1 cellular context compared by ENCODE assay signal in genomic region chr7:32892521-32893224, GRCh38.
TF ChIP-seq lines count a peak whose summit lies in the region.

No MANE protein-coding gene starts in this region.

TF ChIP-seq in K562, 482 proteins besides CTCF, POLR2A, EP300 and RAD21 (continued from another document and continues in another):
- TF ChIP-seq, protein P1, sequence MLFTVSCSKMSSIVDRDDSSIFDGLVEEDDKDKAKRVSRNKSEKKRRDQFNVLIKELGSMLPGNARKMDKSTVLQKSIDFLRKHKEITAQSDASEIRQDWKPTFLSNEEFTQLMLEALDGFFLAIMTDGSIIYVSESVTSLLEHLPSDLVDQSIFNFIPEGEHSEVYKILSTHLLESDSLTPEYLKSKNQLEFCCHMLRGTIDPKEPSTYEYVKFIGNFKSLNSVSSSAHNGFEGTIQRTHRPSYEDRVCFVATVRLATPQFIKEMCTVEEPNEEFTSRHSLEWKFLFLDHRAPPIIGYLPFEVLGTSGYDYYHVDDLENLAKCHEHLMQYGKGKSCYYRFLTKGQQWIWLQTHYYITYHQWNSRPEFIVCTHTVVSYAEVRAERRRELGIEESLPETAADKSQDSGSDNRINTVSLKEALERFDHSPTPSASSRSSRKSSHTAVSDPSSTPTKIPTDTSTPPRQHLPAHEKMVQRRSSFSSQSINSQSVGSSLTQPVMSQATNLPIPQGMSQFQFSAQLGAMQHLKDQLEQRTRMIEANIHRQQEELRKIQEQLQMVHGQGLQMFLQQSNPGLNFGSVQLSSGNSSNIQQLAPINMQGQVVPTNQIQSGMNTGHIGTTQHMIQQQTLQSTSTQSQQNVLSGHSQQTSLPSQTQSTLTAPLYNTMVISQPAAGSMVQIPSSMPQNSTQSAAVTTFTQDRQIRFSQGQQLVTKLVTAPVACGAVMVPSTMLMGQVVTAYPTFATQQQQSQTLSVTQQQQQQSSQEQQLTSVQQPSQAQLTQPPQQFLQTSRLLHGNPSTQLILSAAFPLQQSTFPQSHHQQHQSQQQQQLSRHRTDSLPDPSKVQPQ (CRISPR knock-in tag; IDR thresholded peaks at IDR 0.05; ENCODE audit: borderline replicate concordance) = no peak
- TF ChIP-seq KDM2B (CRISPR knock-in tag; IDR thresholded peaks at IDR 0.05) (no peak), ARID1B (IDR thresholded peaks at IDR 0.05) (peak; percentile 79), MAFF (IDR thresholded peaks at IDR 0.05; ENCODE audit: low read length) (peak; percentile 32; the same call in 1 of the 2 replicates), SMAD2 (IDR thresholded peaks at IDR 0.05; ENCODE audit: low read depth, low read length) (no peak), E2F6 (IDR thresholded peaks at IDR 0.05; ENCODE audit: borderline replicate concordance in 1 of 2, extremely low read depth in 1 of 2, insufficient read depth in 1 of 2, insufficient read length in 1 of 2, low read depth in 1 of 2, low read length in 1 of 2, poor library complexity in 1 of 2, severe bottlenecking in 1 of 2) (peak in 1 of 2 experiments; percentile 5), MXI1 (IDR thresholded peaks at IDR 0.05; ENCODE audit: low read depth, low read length) (no peak), HNRNPUL1 (IDR thresholded peaks at IDR 0.05; ENCODE audit: low read length) (no peak), ZBED1 (IDR thresholded peaks at IDR 0.05) (no peak), ZNF830 (CRISPR knock-in tag; IDR thresholded peaks at IDR 0.05) (no peak), ZNF184 (CRISPR knock-in tag; IDR thresholded peaks at IDR 0.05) (no peak), TAL1 (IDR thresholded peaks at IDR 0.05) (peak; percentile 40; the same call in 1 of the 2 replicates), ZNF146 (CRISPR knock-in tag; IDR thresholded peaks at IDR 0.05; ENCODE audit: unreplicated experiment) (no peak), MCM3 (IDR thresholded peaks at IDR 0.05) (no peak), XRCC4 (IDR thresholded peaks at IDR 0.05; ENCODE audit: extremely low read depth, insufficient read depth, insufficient read length) (no peak), FOXM1 (IDR thresholded peaks at IDR 0.05; ENCODE audit: low read depth) (no peak), FOXM1 (CRISPR knock-in tag; IDR thresholded peaks at IDR 0.05; ENCODE audit: low read depth) (no peak), HNRNPK (IDR thresholded peaks at IDR 0.05; ENCODE audit: low read depth, low read length, poor library complexity, severe bottlenecking) (no peak), BACH1 (tag; IDR thresholded peaks at IDR 0.05) (peak; percentile 42; the same call in 1 of the 2 replicates), BRF2 (IDR thresholded peaks at IDR 0.05; ENCODE audit: borderline replicate concordance, insufficient read depth, insufficient read length) (no peak), NR3C1 (CRISPR knock-in tag; IDR thresholded peaks at IDR 0.05) (no peak), TARDBP (IDR thresholded peaks at IDR 0.05) (no peak), TEAD2 (tag; IDR thresholded peaks at IDR 0.05) (no peak), DACH1 (IDR thresholded peaks at IDR 0.05; ENCODE audit: partially characterized antibody) (no peak), PHF21A (IDR thresholded peaks at IDR 0.05; ENCODE audit: borderline replicate concordance, low read depth) (0 out of 2 replicates have a peak, but pooled peaks have one; percentile 8), HMGXB4 (CRISPR knock-in tag; IDR thresholded peaks at IDR 0.05) (no peak), CCNT2 (IDR thresholded peaks at IDR 0.05; ENCODE audit: borderline replicate concordance, extremely low read depth, insufficient read length, low read depth, low read length) (no peak), CREM (IDR thresholded peaks at IDR 0.05; ENCODE audit: low read depth) (peak; percentile 41), NFATC3 (IDR thresholded peaks at IDR 0.05) (no peak), ELK1 (CRISPR knock-in tag; IDR thresholded peaks at IDR 0.05) (no peak), ZNF717 (CRISPR knock-in tag; IDR thresholded peaks at IDR 0.05) (no peak), CHAMP1 (IDR thresholded peaks at IDR 0.05) (peak; percentile 14; the same call in 1 of the 2 replicates), FOXO4 (CRISPR knock-in tag; IDR thresholded peaks at IDR 0.05) (no peak), SREBF2 (CRISPR knock-in tag; IDR thresholded peaks at IDR 0.05) (no peak), ZNF785 (CRISPR knock-in tag; IDR thresholded peaks at IDR 0.05) (no peak), NR2C2 (CRISPR knock-in tag; IDR thresholded peaks at IDR 0.05) (no peak), NR2C2 (tag; IDR thresholded peaks at IDR 0.05) (peak; percentile 61)
- TF ChIP-seq, protein P2, sequence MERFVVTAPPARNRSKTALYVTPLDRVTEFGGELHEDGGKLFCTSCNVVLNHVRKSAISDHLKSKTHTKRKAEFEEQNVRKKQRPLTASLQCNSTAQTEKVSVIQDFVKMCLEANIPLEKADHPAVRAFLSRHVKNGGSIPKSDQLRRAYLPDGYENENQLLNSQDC (CRISPR knock-in tag; IDR thresholded peaks at IDR 0.05) = no peak
- TF ChIP-seq, protein P3, sequence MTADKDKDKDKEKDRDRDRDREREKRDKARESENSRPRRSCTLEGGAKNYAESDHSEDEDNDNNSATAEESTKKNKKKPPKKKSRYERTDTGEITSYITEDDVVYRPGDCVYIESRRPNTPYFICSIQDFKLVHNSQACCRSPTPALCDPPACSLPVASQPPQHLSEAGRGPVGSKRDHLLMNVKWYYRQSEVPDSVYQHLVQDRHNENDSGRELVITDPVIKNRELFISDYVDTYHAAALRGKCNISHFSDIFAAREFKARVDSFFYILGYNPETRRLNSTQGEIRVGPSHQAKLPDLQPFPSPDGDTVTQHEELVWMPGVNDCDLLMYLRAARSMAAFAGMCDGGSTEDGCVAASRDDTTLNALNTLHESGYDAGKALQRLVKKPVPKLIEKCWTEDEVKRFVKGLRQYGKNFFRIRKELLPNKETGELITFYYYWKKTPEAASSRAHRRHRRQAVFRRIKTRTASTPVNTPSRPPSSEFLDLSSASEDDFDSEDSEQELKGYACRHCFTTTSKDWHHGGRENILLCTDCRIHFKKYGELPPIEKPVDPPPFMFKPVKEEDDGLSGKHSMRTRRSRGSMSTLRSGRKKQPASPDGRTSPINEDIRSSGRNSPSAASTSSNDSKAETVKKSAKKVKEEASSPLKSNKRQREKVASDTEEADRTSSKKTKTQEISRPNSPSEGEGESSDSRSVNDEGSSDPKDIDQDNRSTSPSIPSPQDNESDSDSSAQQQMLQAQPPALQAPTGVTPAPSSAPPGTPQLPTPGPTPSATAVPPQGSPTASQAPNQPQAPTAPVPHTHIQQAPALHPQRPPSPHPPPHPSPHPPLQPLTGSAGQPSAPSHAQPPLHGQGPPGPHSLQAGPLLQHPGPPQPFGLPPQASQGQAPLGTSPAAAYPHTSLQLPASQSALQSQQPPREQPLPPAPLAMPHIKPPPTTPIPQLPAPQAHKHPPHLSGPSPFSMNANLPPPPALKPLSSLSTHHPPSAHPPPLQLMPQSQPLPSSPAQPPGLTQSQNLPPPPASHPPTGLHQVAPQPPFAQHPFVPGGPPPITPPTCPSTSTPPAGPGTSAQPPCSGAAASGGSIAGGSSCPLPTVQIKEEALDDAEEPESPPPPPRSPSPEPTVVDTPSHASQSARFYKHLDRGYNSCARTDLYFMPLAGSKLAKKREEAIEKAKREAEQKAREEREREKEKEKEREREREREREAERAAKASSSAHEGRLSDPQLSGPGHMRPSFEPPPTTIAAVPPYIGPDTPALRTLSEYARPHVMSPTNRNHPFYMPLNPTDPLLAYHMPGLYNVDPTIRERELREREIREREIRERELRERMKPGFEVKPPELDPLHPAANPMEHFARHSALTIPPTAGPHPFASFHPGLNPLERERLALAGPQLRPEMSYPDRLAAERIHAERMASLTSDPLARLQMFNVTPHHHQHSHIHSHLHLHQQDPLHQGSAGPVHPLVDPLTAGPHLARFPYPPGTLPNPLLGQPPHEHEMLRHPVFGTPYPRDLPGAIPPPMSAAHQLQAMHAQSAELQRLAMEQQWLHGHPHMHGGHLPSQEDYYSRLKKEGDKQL (CRISPR knock-in tag; IDR thresholded peaks at IDR 0.05; ENCODE audit: borderline replicate concordance) = no peak
- TF ChIP-seq, protein P4, sequence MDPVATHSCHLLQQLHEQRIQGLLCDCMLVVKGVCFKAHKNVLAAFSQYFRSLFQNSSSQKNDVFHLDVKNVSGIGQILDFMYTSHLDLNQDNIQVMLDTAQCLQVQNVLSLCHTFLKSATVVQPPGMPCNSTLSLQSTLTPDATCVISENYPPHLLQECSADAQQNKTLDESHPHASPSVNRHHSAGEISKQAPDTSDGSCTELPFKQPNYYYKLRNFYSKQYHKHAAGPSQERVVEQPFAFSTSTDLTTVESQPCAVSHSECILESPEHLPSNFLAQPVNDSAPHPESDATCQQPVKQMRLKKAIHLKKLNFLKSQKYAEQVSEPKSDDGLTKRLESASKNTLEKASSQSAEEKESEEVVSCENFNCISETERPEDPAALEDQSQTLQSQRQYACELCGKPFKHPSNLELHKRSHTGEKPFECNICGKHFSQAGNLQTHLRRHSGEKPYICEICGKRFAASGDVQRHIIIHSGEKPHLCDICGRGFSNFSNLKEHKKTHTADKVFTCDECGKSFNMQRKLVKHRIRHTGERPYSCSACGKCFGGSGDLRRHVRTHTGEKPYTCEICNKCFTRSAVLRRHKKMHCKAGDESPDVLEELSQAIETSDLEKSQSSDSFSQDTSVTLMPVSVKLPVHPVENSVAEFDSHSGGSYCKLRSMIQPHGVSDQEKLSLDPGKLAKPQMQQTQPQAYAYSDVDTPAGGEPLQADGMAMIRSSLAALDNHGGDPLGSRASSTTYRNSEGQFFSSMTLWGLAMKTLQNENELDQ (CRISPR knock-in tag; IDR thresholded peaks at IDR 0.05; ENCODE audit: borderline replicate concordance) = no peak
- TF ChIP-seq, protein P5, sequence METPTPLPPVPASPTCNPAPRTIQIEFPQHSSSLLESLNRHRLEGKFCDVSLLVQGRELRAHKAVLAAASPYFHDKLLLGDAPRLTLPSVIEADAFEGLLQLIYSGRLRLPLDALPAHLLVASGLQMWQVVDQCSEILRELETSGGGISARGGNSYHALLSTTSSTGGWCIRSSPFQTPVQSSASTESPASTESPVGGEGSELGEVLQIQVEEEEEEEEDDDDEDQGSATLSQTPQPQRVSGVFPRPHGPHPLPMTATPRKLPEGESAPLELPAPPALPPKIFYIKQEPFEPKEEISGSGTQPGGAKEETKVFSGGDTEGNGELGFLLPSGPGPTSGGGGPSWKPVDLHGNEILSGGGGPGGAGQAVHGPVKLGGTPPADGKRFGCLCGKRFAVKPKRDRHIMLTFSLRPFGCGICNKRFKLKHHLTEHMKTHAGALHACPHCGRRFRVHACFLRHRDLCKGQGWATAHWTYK (CRISPR knock-in tag; IDR thresholded peaks at IDR 0.05) = 0 out of 2 replicates have a peak, but pooled peaks have one; percentile 7
